ENCODE assay signal across 1 cellular context in the genomic region with DNA sequence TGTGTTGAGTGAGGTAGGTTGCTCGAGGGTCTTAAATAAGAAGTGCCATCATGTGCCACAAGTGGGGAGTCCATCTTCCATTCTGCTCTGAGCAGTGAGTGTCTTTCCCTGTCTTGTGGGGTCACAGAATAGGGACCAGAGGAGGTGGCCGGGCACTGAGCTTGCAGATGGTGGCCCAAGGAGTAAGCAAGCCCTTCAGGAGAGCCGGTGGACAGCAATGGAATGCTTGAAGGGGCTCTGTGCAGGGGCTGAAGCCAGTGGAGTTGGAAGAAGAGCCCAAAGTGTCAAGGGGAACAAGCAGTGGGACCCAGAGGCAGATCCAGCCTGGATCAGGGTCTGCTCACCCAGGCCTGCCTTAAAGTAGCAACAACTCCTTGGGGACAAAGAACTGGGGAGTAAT.
TF ChIP-seq lines count a peak whose summit lies in the region.

No MANE protein-coding gene starts in this region.

TF ChIP-seq in H1, 55 proteins besides CTCF, POLR2A, EP300 and RAD21 (continued from another document):
- no peak for TF ChIP-seq ATF3 (IDR thresholded peaks at IDR 0.05; ENCODE audit: insufficient read depth, low read depth, low read length)
- TF ChIP-seq, protein P1, sequence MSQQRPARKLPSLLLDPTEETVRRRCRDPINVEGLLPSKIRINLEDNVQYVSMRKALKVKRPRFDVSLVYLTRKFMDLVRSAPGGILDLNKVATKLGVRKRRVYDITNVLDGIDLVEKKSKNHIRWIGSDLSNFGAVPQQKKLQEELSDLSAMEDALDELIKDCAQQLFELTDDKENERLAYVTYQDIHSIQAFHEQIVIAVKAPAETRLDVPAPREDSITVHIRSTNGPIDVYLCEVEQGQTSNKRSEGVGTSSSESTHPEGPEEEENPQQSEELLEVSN (IDR thresholded peaks at IDR 0.05) = no peak
- TF ChIP-seq HDAC2 (IDR thresholded peaks at IDR 0.05; ENCODE audit: borderline replicate concordance in 1 of 2, low read depth in 2 of 2, low read length in 2 of 2) = no peak
- no peak for TF ChIP-seq NANOG (IDR thresholded peaks at IDR 0.05; ENCODE audit: insufficient read depth, low read depth, low read length, poor library complexity, severe bottlenecking)
- no peak for TF ChIP-seq HDAC6 (IDR thresholded peaks at IDR 0.05; ENCODE audit: low read depth, low read length)
- TF ChIP-seq YY1 (IDR thresholded peaks at IDR 0.05; ENCODE audit: low read depth, low read length) = no peak
- no peak for TF ChIP-seq MAFK (IDR thresholded peaks at IDR 0.05; ENCODE audit: low read depth, low read length)
- no peak for TF ChIP-seq SP2 (IDR thresholded peaks at IDR 0.05; ENCODE audit: low read length)
- no peak for TF ChIP-seq CBX5 (IDR thresholded peaks at IDR 0.05; ENCODE audit: low read depth, low read length)
- TF ChIP-seq RFX5 (IDR thresholded peaks at IDR 0.05; ENCODE audit: borderline replicate concordance, low read depth, low read length) = no peak
- no peak for TF ChIP-seq CHD2 (IDR thresholded peaks at IDR 0.05; ENCODE audit: low read length)
- TF ChIP-seq PHF8 (conservative IDR thresholded peaks at IDR 0.05; ENCODE audit: low read depth, low read length) = no peak
- no peak for TF ChIP-seq SUZ12 (IDR thresholded peaks at IDR 0.05; ENCODE audit: low read length)
- TF ChIP-seq, protein P2, sequence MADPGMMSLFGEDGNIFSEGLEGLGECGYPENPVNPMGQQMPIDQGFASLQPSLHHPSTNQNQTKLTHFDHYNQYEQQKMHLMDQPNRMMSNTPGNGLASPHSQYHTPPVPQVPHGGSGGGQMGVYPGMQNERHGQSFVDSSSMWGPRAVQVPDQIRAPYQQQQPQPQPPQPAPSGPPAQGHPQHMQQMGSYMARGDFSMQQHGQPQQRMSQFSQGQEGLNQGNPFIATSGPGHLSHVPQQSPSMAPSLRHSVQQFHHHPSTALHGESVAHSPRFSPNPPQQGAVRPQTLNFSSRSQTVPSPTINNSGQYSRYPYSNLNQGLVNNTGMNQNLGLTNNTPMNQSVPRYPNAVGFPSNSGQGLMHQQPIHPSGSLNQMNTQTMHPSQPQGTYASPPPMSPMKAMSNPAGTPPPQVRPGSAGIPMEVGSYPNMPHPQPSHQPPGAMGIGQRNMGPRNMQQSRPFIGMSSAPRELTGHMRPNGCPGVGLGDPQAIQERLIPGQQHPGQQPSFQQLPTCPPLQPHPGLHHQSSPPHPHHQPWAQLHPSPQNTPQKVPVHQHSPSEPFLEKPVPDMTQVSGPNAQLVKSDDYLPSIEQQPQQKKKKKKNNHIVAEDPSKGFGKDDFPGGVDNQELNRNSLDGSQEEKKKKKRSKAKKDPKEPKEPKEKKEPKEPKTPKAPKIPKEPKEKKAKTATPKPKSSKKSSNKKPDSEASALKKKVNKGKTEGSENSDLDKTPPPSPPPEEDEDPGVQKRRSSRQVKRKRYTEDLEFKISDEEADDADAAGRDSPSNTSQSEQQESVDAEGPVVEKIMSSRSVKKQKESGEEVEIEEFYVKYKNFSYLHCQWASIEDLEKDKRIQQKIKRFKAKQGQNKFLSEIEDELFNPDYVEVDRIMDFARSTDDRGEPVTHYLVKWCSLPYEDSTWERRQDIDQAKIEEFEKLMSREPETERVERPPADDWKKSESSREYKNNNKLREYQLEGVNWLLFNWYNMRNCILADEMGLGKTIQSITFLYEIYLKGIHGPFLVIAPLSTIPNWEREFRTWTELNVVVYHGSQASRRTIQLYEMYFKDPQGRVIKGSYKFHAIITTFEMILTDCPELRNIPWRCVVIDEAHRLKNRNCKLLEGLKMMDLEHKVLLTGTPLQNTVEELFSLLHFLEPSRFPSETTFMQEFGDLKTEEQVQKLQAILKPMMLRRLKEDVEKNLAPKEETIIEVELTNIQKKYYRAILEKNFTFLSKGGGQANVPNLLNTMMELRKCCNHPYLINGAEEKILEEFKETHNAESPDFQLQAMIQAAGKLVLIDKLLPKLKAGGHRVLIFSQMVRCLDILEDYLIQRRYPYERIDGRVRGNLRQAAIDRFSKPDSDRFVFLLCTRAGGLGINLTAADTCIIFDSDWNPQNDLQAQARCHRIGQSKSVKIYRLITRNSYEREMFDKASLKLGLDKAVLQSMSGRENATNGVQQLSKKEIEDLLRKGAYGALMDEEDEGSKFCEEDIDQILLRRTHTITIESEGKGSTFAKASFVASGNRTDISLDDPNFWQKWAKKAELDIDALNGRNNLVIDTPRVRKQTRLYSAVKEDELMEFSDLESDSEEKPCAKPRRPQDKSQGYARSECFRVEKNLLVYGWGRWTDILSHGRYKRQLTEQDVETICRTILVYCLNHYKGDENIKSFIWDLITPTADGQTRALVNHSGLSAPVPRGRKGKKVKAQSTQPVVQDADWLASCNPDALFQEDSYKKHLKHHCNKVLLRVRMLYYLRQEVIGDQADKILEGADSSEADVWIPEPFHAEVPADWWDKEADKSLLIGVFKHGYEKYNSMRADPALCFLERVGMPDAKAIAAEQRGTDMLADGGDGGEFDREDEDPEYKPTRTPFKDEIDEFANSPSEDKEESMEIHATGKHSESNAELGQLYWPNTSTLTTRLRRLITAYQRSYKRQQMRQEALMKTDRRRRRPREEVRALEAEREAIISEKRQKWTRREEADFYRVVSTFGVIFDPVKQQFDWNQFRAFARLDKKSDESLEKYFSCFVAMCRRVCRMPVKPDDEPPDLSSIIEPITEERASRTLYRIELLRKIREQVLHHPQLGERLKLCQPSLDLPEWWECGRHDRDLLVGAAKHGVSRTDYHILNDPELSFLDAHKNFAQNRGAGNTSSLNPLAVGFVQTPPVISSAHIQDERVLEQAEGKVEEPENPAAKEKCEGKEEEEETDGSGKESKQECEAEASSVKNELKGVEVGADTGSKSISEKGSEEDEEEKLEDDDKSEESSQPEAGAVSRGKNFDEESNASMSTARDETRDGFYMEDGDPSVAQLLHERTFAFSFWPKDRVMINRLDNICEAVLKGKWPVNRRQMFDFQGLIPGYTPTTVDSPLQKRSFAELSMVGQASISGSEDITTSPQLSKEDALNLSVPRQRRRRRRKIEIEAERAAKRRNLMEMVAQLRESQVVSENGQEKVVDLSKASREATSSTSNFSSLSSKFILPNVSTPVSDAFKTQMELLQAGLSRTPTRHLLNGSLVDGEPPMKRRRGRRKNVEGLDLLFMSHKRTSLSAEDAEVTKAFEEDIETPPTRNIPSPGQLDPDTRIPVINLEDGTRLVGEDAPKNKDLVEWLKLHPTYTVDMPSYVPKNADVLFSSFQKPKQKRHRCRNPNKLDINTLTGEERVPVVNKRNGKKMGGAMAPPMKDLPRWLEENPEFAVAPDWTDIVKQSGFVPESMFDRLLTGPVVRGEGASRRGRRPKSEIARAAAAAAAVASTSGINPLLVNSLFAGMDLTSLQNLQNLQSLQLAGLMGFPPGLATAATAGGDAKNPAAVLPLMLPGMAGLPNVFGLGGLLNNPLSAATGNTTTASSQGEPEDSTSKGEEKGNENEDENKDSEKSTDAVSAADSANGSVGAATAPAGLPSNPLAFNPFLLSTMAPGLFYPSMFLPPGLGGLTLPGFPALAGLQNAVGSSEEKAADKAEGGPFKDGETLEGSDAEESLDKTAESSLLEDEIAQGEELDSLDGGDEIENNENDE (IDR thresholded peaks at IDR 0.05; ENCODE audit: insufficient replicate concordance, low read length) = no peak
- no peak for TF ChIP-seq NRF1 (IDR thresholded peaks at IDR 0.05; ENCODE audit: low read depth, low read length)
- TF ChIP-seq KDM5A (IDR thresholded peaks at IDR 0.05; ENCODE audit: low read length) = no peak
TF ChIP-seq in H1: peak in this region for 0.
